Comparison of ENCODE assay signal across 19 cellular contexts in the genomic region with DNA sequence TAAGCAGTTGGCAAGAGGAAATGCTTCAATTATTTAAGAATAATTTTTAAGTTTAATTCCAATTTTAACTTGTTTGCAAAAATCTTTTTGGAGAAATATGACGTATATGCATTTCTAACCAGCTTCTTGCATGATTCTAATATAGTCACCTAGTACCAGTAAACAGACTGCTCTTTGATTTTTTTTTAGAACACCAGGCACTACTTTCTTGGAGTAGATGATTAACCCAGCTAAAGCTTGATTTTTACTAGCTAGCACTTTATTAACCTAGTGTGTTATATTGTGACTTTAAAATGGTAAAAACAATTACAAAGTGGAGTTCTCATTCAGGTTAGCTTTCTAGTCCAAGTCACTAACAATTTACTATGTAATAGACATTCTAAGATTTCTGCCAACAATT.
"Had no signal": no experiment of that assay in that cellular context is flagged by ENCODE, and none has a peak within 500 bp of the region (broad histone marks: within the 10 kb centered on the region; RNA-seq: fewer than 3 reads in every experiment).

No MANE protein-coding gene starts in this region.

- H3K27me3 Mint-ChIP-seq: activated naive CD4-positive, alpha-beta T cell treated with anti-CD3 and anti-CD28 coated beads, Interleukin-2, amount 50 U/mL, for 24 hours; brain; stimulated activated naive B cell treated with anti-CD40 and anti-IgM and Interleukin-4, amounts not matched to agents 10 μg/mL and 1 μg/mL and 100 μg/mL, for 72 hours had no signal

- H3K27ac Mint-ChIP-seq: activated naive CD4-positive, alpha-beta T cell treated with anti-CD3 and anti-CD28 coated beads, Interleukin-2, amount 50 U/mL, for 24 hours; nephron progenitor cell; stimulated activated naive B cell treated with anti-CD40 and anti-IgM and Interleukin-4, amounts not matched to agents 10 μg/mL and 1 μg/mL and 100 μg/mL, for 72 hours had no signal

- H3K4me3 ChIP-seq: left ventricle myocardium inferior, sigmoid colon, uterus had no signal

- ATAC-seq: foreskin keratinocyte; stimulated activated naive B cell treated with anti-CD40 and anti-IgM and Interleukin-4, amounts not matched to agents 10 μg/mL and 1 μg/mL and 100 μg/mL, for 72 hours had no signal

- H3K4me1 ChIP-seq: sigmoid colon, uterus had no signal

- H3K36me3 Mint-ChIP-seq: activated naive CD4-positive, alpha-beta T cell treated with anti-CD3 and anti-CD28 coated beads, Interleukin-2, amount 50 U/mL, for 24 hours; stimulated activated naive B cell treated with anti-CD40 and anti-IgM and Interleukin-4, amounts not matched to agents 10 μg/mL and 1 μg/mL and 100 μg/mL, for 72 hours had no signal

- H3K36me3 ChIP-seq: left ventricle myocardium inferior, sigmoid colon, uterus had no signal

- H3K27ac ChIP-seq: foreskin keratinocyte, left ventricle myocardium inferior, sigmoid colon, uterus had no signal

- H3K9me3 ChIP-seq: left ventricle myocardium inferior, sigmoid colon, uterus had no signal

- DNase-seq: activated gamma-delta T cell treated with Interleukin-2 at 50 U/mL for 16 hours; activated T-cell treated with anti-CD3 and anti-CD28 coated beads, Interleukin-2, amount 50 U/mL, for 1 hour; anterior cingulate cortex; caudate nucleus; dermis blood vessel endothelial cell; effector CD8-positive, alpha-beta T cell; glutamatergic neuron; hypothalamus; left ventricle myocardium inferior; midbrain; nephron progenitor cell; sigmoid colon; stimulated activated CD4-positive, alpha-beta T cell treated with anti-CD3 and anti-CD28 coated beads, Interleukin-2, amount 100 ng/mL, for 48 hours; stimulated activated CD8-positive, alpha-beta memory T cell treated with anti-CD3 and anti-CD28 coated beads, Interleukin-4, amount 100 ng/mL, for 48 hours; stimulated activated naive B cell treated with anti-CD40 and anti-IgM and Interleukin-4, amounts not matched to agents 10 μg/mL and 1 μg/mL and 100 μg/mL, for 72 hours; uterus had no signal

- H3K4me1 Mint-ChIP-seq: activated naive CD4-positive, alpha-beta T cell treated with anti-CD3 and anti-CD28 coated beads, Interleukin-2, amount 50 U/mL, for 24 hours; stimulated activated naive B cell treated with anti-CD40 and anti-IgM and Interleukin-4, amounts not matched to agents 10 μg/mL and 1 μg/mL and 100 μg/mL, for 72 hours had no signal

- H3K4me3 Mint-ChIP-seq: activated naive CD4-positive, alpha-beta T cell treated with anti-CD3 and anti-CD28 coated beads, Interleukin-2, amount 50 U/mL, for 24 hours; brain; nephron progenitor cell; stimulated activated naive B cell treated with anti-CD40 and anti-IgM and Interleukin-4, amounts not matched to agents 10 μg/mL and 1 μg/mL and 100 μg/mL, for 72 hours had no signal

- H3K27me3 ChIP-seq: foreskin keratinocyte, sigmoid colon, uterus had no signal

- H3K9me3 Mint-ChIP-seq: activated naive CD4-positive, alpha-beta T cell treated with anti-CD3 and anti-CD28 coated beads, Interleukin-2, amount 50 U/mL, for 24 hours; brain; nephron progenitor cell; stimulated activated naive B cell treated with anti-CD40 and anti-IgM and Interleukin-4, amounts not matched to agents 10 μg/mL and 1 μg/mL and 100 μg/mL, for 72 hours had no signal
